ENCODE assay signal across 19 cellular contexts in genomic region chr16:69852815-69853214, GRCh38.
"Had no signal": no experiment of that assay in that cellular context is flagged by ENCODE, and none has a peak within 500 bp of the region (broad histone marks: within the 10 kb centered on the region; RNA-seq: fewer than 3 reads in every experiment).

No MANE protein-coding gene starts in this region.

- H3K27ac ChIP-seq: epithelial cell of prostate, left lung, psoas muscle, transverse colon, VCaP had no signal

- H3K4me3 Mint-ChIP-seq: activated CD4-positive, alpha-beta T cell treated with anti-CD3 and anti-CD28 coated beads, Interleukin-2, amount 10 ng/mL, durations not matched to agents 7 days and 5 days; activated CD8-positive, alpha-beta memory T cell treated with anti-CD3 and anti-CD28 coated beads, Interleukin-2, amount 10 ng/mL, durations not matched to agents 7 days and 5 days; activated CD8-positive, alpha-beta T cell treated with anti-CD3 and anti-CD28 coated beads for 36 hours; activated naive CD8-positive, alpha-beta T cell treated with anti-CD3 and anti-CD28 coated beads, Interleukin-2, amount 10 ng/mL, durations not matched to agents 7 days and 5 days; mesothelial cell of epicardium; natural killer cell had no signal

- ATAC-seq: activated CD8-positive, alpha-beta memory T cell treated with anti-CD3 and anti-CD28 coated beads, Interleukin-2, amount 10 ng/mL, durations not matched to agents 7 days and 5 days; activated CD8-positive, alpha-beta T cell treated with anti-CD3 and anti-CD28 coated beads for 36 hours; left lung; natural killer cell; psoas muscle; right cardiac atrium; SK-N-SH treated with all-trans-retinoic acid at 6 μM for 48 hours; stimulated activated naive CD8-positive, alpha-beta T cell treated with anti-CD3 and anti-CD28 coated beads, Interleukin-15, Interleukin-2, amounts not matched to agents 100 U/mL and 50 U/mL, for 24 hours had no signal

- H3K36me3 Mint-ChIP-seq: natural killer cell had no signal

- H3K27me3 Mint-ChIP-seq: activated CD4-positive, alpha-beta T cell treated with anti-CD3 and anti-CD28 coated beads, Interleukin-2, amount 10 ng/mL, durations not matched to agents 7 days and 5 days; activated CD8-positive, alpha-beta memory T cell treated with anti-CD3 and anti-CD28 coated beads, Interleukin-2, amount 10 ng/mL, durations not matched to agents 7 days and 5 days; activated CD8-positive, alpha-beta T cell treated with anti-CD3 and anti-CD28 coated beads for 36 hours; activated naive CD8-positive, alpha-beta T cell treated with anti-CD3 and anti-CD28 coated beads, Interleukin-2, amount 10 ng/mL, durations not matched to agents 7 days and 5 days had no signal

- DNase-seq: activated CD4-positive, alpha-beta T cell treated with anti-CD3 and anti-CD28 coated beads, Interleukin-2, amount 10 ng/mL, durations not matched to agents 7 days and 5 days; activated CD4-positive, CD25-positive, alpha-beta regulatory T cell treated with anti-CD3 and anti-CD28 coated beads, Interleukin-2, amount 50 U/mL, for 72 hours; activated CD8-positive, alpha-beta memory T cell treated with anti-CD3 and anti-CD28 coated beads, Interleukin-2, amount 10 ng/mL, durations not matched to agents 7 days and 5 days; activated CD8-positive, alpha-beta T cell treated with anti-CD3 and anti-CD28 coated beads for 36 hours; activated naive CD4-positive, alpha-beta T cell treated with Interleukin-2 at 50 U/mL for 16 hours; activated naive CD8-positive, alpha-beta T cell treated with anti-CD3 and anti-CD28 coated beads, Interleukin-2, amount 10 ng/mL, durations not matched to agents 7 days and 5 days; activated T-cell treated with anti-CD3 and anti-CD28 coated beads for 4 hours; amniotic stem cell; left lung; natural killer cell; psoas muscle; right cardiac atrium; stimulated activated CD4-positive, alpha-beta T cell treated with anti-CD3 and anti-CD28 coated beads, Interleukin-4, amount 100 ng/mL, for 24 hours; stimulated activated naive CD8-positive, alpha-beta T cell treated with anti-CD3 and anti-CD28 coated beads, Interleukin-15, Interleukin-2, amounts not matched to agents 100 U/mL and 50 U/mL, for 24 hours; transverse colon had no signal

- H3K9me3 Mint-ChIP-seq: activated CD4-positive, alpha-beta T cell treated with anti-CD3 and anti-CD28 coated beads, Interleukin-2, amount 10 ng/mL, durations not matched to agents 7 days and 5 days; activated CD8-positive, alpha-beta T cell treated with anti-CD3 and anti-CD28 coated beads for 36 hours; mesothelial cell of epicardium; natural killer cell had no signal

- H3K27ac Mint-ChIP-seq: activated CD4-positive, alpha-beta T cell treated with anti-CD3 and anti-CD28 coated beads, Interleukin-2, amount 10 ng/mL, durations not matched to agents 7 days and 5 days; activated CD8-positive, alpha-beta memory T cell treated with anti-CD3 and anti-CD28 coated beads, Interleukin-2, amount 10 ng/mL, durations not matched to agents 7 days and 5 days; activated CD8-positive, alpha-beta T cell treated with anti-CD3 and anti-CD28 coated beads for 36 hours; activated naive CD8-positive, alpha-beta T cell treated with anti-CD3 and anti-CD28 coated beads, Interleukin-2, amount 10 ng/mL, durations not matched to agents 7 days and 5 days; mesothelial cell of epicardium had no signal
